Comparison of ENCODE assay signal across 19 cellular contexts in the genomic region with DNA sequence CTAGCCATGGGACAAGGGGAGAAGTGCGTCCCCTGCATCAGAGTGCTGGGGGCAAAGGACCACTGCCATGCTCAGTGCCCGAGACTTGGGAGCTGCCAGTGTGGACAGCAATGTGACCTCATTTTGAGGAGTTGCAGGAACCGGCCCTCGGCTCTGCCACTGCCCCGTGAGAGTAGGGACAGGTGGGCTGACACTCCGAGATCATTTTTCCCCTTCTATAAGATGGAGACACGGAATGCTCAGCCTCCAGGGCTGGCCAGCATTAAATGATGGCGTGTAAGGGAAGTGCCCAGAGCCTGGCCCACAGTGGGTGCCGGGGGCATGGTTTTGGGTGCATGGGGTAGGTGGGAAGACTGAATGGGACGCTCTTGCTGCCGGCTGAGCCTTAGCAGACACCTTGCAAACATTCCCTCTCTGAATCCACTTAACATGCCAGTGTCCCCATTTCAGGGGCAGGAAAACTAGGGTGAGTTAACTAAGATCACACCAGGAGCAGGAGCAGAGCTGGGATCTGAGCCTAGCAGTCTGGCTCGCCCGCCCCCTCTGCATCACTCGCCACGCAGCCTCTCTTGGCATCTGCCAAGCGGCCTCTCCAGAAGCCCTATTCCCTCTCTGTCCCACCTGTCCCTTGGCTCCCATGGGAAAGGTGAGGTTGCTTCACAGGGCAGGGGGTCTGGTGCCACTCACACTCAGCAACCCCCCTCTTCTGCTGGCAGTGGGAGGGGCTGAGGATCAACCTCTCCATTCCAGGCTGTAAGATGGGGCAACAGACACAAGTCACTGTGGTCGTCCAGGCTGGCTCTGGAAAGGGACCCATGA.
"Had no signal": no experiment of that assay in that cellular context is flagged by ENCODE, and none has a peak within 500 bp of the region (broad histone marks: within the 10 kb centered on the region; RNA-seq: fewer than 3 reads in every experiment).

No MANE protein-coding gene starts in this region.

- H3K4me3 Mint-ChIP-seq: activated naive CD4-positive, alpha-beta T cell treated with anti-CD3 and anti-CD28 coated beads for 36 hours; dendritic cell treated with granulocyte-macrophage colony-stimulating factor and Interleukin-4, amounts not matched to agents 40 ng/mL and 50 ng/mL, for 4 days; naive B cell; neural progenitor cell had no signal

- H3K4me1 ChIP-seq: neural progenitor cell, psoas muscle, right atrium auricular region, thyroid gland, upper lobe of right lung had no signal

- H3K9ac ChIP-seq: neural progenitor cell had no signal

- DNase-seq: activated CD4-positive, alpha-beta T cell treated with anti-CD3 and anti-CD28 coated beads for 4 hours; activated CD4-positive, alpha-beta T cell treated with anti-CD3 and anti-CD28 coated beads, Interleukin-2, amount 50 U/mL, for 48 hours; activated CD4-positive, CD25-positive, alpha-beta regulatory T cell; activated naive CD4-positive, alpha-beta T cell treated with anti-CD3 and anti-CD28 coated beads for 36 hours; activated T-cell treated with anti-CD3 and anti-CD28 coated beads, Interleukin-2, amount 50 U/mL, for 48 hours; effector CD4-positive, alpha-beta T cell; naive B cell; ovary; stimulated activated CD4-positive, alpha-beta T cell treated with anti-CD3 and anti-CD28 coated beads, Interleukin-4, amount 100 ng/mL, for 4 hours; stimulated activated naive CD8-positive, alpha-beta T cell treated with anti-CD3 and anti-CD28 coated beads, Interleukin-15, Interleukin-2, amounts not matched to agents 100 U/mL and 50 U/mL, for 24 hours; T-helper 2 cell; thyroid gland had no signal

- H3K27ac Mint-ChIP-seq: activated naive CD4-positive, alpha-beta T cell treated with anti-CD3 and anti-CD28 coated beads for 36 hours; dendritic cell treated with granulocyte-macrophage colony-stimulating factor and Interleukin-4, amounts not matched to agents 40 ng/mL and 50 ng/mL, for 4 days; neural progenitor cell had no signal

- H3K9me3 Mint-ChIP-seq: activated naive CD4-positive, alpha-beta T cell treated with anti-CD3 and anti-CD28 coated beads for 36 hours; dendritic cell treated with granulocyte-macrophage colony-stimulating factor and Interleukin-4, amounts not matched to agents 40 ng/mL and 50 ng/mL, for 4 days; neural progenitor cell had no signal

- H3K36me3 Mint-ChIP-seq: naive B cell, neural progenitor cell had no signal

- ATAC-seq: left lobe of liver; psoas muscle; stimulated activated naive CD8-positive, alpha-beta T cell treated with anti-CD3 and anti-CD28 coated beads, Interleukin-15, Interleukin-2, amounts not matched to agents 100 U/mL and 50 U/mL, for 24 hours had no signal

- H3K4me3 ChIP-seq: lung, neural progenitor cell, ovary, psoas muscle, right atrium auricular region, thyroid gland, upper lobe of right lung had no signal

- H3K36me3 ChIP-seq: neural progenitor cell, ovary, right atrium auricular region, thyroid gland, upper lobe of right lung had no signal

- H3K4me2 ChIP-seq: neural progenitor cell had no signal

- H2AFZ ChIP-seq: neural progenitor cell had no signal

- H3K27ac ChIP-seq: neural progenitor cell, ovary, psoas muscle, right atrium auricular region, thyroid gland, upper lobe of right lung had no signal

- H3K27me3 ChIP-seq: neural progenitor cell, ovary, right atrium auricular region, thyroid gland, upper lobe of right lung had no signal

- H3K9me3 ChIP-seq: ovary, psoas muscle, right atrium auricular region, thyroid gland, upper lobe of right lung had no signal
